Comparison of ENCODE assay signal across 8 cellular contexts in the genomic region with DNA sequence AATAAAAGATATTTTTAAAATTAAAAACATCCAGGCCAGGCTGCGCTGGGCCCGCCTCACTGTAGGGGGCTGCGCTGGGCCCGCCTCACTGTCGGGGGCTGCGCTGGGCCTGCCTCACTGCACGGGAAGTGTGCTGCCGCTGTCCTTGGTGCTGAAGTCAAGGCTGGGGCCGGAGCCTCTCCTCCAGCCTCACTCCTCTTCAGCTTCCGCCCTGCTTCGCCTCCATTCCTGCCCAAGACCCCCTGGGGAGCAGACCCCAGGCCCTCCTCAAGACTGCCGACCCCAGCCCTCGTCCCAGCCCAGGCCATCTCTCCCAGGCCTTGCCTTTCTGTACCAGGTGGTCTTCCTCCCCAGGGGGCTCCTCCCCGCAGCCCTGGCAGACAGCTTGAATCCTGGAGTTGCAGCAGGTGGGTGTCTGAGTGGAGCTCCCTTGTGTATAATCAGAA. TPM values are rescaled to one million over a fixed set of nuclear protein-coding genes. Genes with fewer than 3 reads are reported as not detected.
A peak's percentile ranks its signal among the peaks of the same experiment; 100 is the strongest.
DNase-seq lines count a peak whose midpoint lies in the region; ATAC-seq and TF ChIP-seq lines count a peak whose summit lies in the region.

No MANE protein-coding gene starts in this region.

- POLR2A ChIA-PET in CD4-positive, alpha-beta T cell (lab: Charles Lee) = no interaction called here

- DNase-seq in CD4-positive, alpha-beta T cell = peak; percentile 28 to 63 (median 44)
- peak; percentile 56 for DNase-seq in Jurkat, Clone E6-1 (ENCODE audit: low read depth, low spot score)
- DNase-seq in activated CD4-positive, alpha-beta T cell treated with anti-CD3 and anti-CD28 coated beads for 48 hours = peak; percentile 63
- DNase-seq in epidermal melanocyte (ENCODE audit: insufficient read length, low spot score) = peak; percentile 62
- peak; percentile 40 to 53 for DNase-seq in stimulated activated CD4-positive, alpha-beta T cell treated with anti-CD3 and anti-CD28 coated beads, Interleukin-2, amount 100 ng/mL, for 48 hours

- no peak overlapping the region for H3K4me3 ChIP-seq in Jurkat, Clone E6-1 (ENCODE audit: low read length)

- no peaks in the 10 kb centered on the region for H3K36me3 Mint-ChIP-seq in CD4-positive, alpha-beta T cell (ENCODE audit: low read depth)

- H3K9me3 ChIP-seq in CD4-positive, alpha-beta T cell (ENCODE audit: control insufficient read depth, low read length) = no peaks in the 10 kb centered on the region

- H3K4me1 Mint-ChIP-seq in CD4-positive, alpha-beta T cell (ENCODE audit: low read depth) = no peaks in the 10 kb centered on the region

- no peaks in the 10 kb centered on the region for H3K9me3 Mint-ChIP-seq in CD4-positive, alpha-beta T cell

- H3K27ac ChIP-seq in CD4-positive, alpha-beta T cell (ENCODE audit: low read depth, low read length) = no peak overlapping the region

- peaks cover 5% of the 10 kb centered on the region for H3K27me3 Mint-ChIP-seq in CD4-positive, alpha-beta T cell

- CTCF ChIA-PET in CD4-positive, alpha-beta T cell (lab: Charles Lee) = no interaction called here

- intact Hi-C loops in CD4-positive, alpha-beta T cell (cut with DNase I, micrococcal nuclease) = no loop called here

- no peak overlapping the region for H3K4me3 Mint-ChIP-seq in CD4-positive, alpha-beta T cell

- peak; percentile 51 for ATAC-seq in CD4-positive, alpha-beta T cell (ENCODE audit: poor library complexity)
- no peak for ATAC-seq in HG02759 (IDR thresholded peaks at IDR 0.05; ENCODE audit: unreplicated experiment)
- no peak for ATAC-seq in HG03095 (IDR thresholded peaks at IDR 0.05; ENCODE audit: unreplicated experiment)
- no peak for ATAC-seq in GM21360 (IDR thresholded peaks at IDR 0.05; ENCODE audit: unreplicated experiment)

- TF ChIP-seq CTCF in CD4-positive, alpha-beta T cell (IDR thresholded peaks at IDR 0.05) = no peak

- no peak overlapping the region for H3K27ac Mint-ChIP-seq in CD4-positive, alpha-beta T cell

- peaks cover 4% of the 10 kb centered on the region for H3K27me3 ChIP-seq in CD4-positive, alpha-beta T cell (ENCODE audit: control insufficient read depth, insufficient read depth, low read length)

RNA-seq across cellular contexts. Expression of gene ENDOV, which starts 26.2 kb away (rescaled TPM):
- 10 to 100 TPM; 10.1 to 12.0 TPM for total RNA-seq in CD4-positive, alpha-beta T cell
- polyA plus RNA-seq in Jurkat, Clone E6-1 (2012; ENCODE audit: insufficient read depth, insufficient read length) = 24.4 TPM

RNA-seq across cellular contexts. Expression of gene NPTX1, which starts 35.3 kb away (rescaled TPM):
- under 1 TPM; 0.25 to 0.58 TPM for total RNA-seq in CD4-positive, alpha-beta T cell
- polyA plus RNA-seq in Jurkat, Clone E6-1 (2012; ENCODE audit: insufficient read depth, insufficient read length) = not detected
